Comparison of ENCODE assay signal across 23 cellular contexts in genomic region chr6:144417686-144418085, GRCh38.
DNase-seq lines count a peak whose midpoint lies in the region; ATAC-seq and TF ChIP-seq lines count a peak whose summit lies in the region.
"Had no signal": no experiment of that assay in that cellular context is flagged by ENCODE, and none has a peak within 500 bp of the region (broad histone marks: within the 10 kb centered on the region; RNA-seq: fewer than 3 reads in every experiment).

No MANE protein-coding gene starts in this region.

- H3K4me3 Mint-ChIP-seq in CD8-positive, alpha-beta memory T cell = peak overlapping the region in 1 of 7 donors; percentile 11
- H3K4me3 Mint-ChIP-seq in memory B cell = no peak overlapping the region
- H3K4me3 Mint-ChIP-seq in WTC11 = no peak overlapping the region
- H3K4me3 Mint-ChIP-seq: activated naive CD8-positive, alpha-beta T cell treated with anti-CD3 and anti-CD28 coated beads, Interleukin-2, amount 10 ng/mL, durations not matched to agents 7 days and 5 days; activated T-helper 1 cell treated with anti-CD3 and anti-CD28 coated beads, Interleukin-12 subunit alpha, Interleukin-12 subunit beta, Interleukin-2, Interleukin-4 antibody, amounts not matched to agents 30 ng/mL and 10 ng/mL and 1 ng/mL, durations not matched to agents 14 hours and 24 hours and 36 hours; IgD-negative memory B cell had no signal

- POLR2A ChIA-PET in CD8-positive, alpha-beta memory T cell (lab: Charles Lee) = no interaction called here
- POLR2A ChIA-PET in WTC11 (lab: Charles Lee) = no interaction called here

- H3K27ac Mint-ChIP-seq in CD8-positive, alpha-beta memory T cell = peak overlapping the region in 7 of 8 donors; percentile 15 to 75 (median 52)
- H3K27ac Mint-ChIP-seq in memory B cell = peak overlapping the region; percentile 65
- no peak overlapping the region for H3K27ac Mint-ChIP-seq in WTC11
- H3K27ac Mint-ChIP-seq: activated naive CD8-positive, alpha-beta T cell treated with anti-CD3 and anti-CD28 coated beads, Interleukin-2, amount 10 ng/mL, durations not matched to agents 7 days and 5 days; activated T-helper 1 cell treated with anti-CD3 and anti-CD28 coated beads, Interleukin-12 subunit alpha, Interleukin-12 subunit beta, Interleukin-2, Interleukin-4 antibody, amounts not matched to agents 30 ng/mL and 10 ng/mL and 1 ng/mL, durations not matched to agents 14 hours and 24 hours and 36 hours; IgD-negative memory B cell had no signal

- CTCF ChIA-PET in CD8-positive, alpha-beta memory T cell (lab: Charles Lee) = no interaction called here
- CTCF ChIA-PET in WTC11 (lab: Charles Lee) = no interaction called here

- H3K9me3 Mint-ChIP-seq in CD8-positive, alpha-beta memory T cell = no peaks in the 10 kb centered on the region
- H3K9me3 Mint-ChIP-seq in memory B cell = peaks cover 2% of the 10 kb centered on the region
- no peaks in the 10 kb centered on the region for H3K9me3 Mint-ChIP-seq in WTC11
- H3K9me3 Mint-ChIP-seq: activated naive CD8-positive, alpha-beta T cell treated with anti-CD3 and anti-CD28 coated beads, Interleukin-2, amount 10 ng/mL, durations not matched to agents 7 days and 5 days; activated T-helper 1 cell treated with anti-CD3 and anti-CD28 coated beads, Interleukin-12 subunit alpha, Interleukin-12 subunit beta, Interleukin-2, Interleukin-4 antibody, amounts not matched to agents 30 ng/mL and 10 ng/mL and 1 ng/mL, durations not matched to agents 14 hours and 24 hours and 36 hours; IgD-negative memory B cell had no signal

- ATAC-seq in memory B cell (ENCODE audit: low read depth) = no peak
- no peak for ATAC-seq in WTC11
- no peak for ATAC-seq in HG02642 (IDR thresholded peaks at IDR 0.05; ENCODE audit: poor library complexity, unreplicated experiment)
- ATAC-seq: left cardiac atrium had no signal

- no peaks in the 10 kb centered on the region for H3K27me3 Mint-ChIP-seq in CD8-positive, alpha-beta memory T cell
- H3K27me3 Mint-ChIP-seq in memory B cell (no peaks in the 10 kb centered on the region), WTC11 (ENCODE audit: low read depth) (no peaks in the 10 kb centered on the region)
- H3K27me3 Mint-ChIP-seq: activated naive CD8-positive, alpha-beta T cell treated with anti-CD3 and anti-CD28 coated beads, Interleukin-2, amount 10 ng/mL, durations not matched to agents 7 days and 5 days; IgD-negative memory B cell had no signal

- H3K36me3 Mint-ChIP-seq in CD8-positive, alpha-beta memory T cell = peaks cover 0 to 20% (median 5%) of the 10 kb centered on the region in 3 donors
- H3K36me3 Mint-ChIP-seq in memory B cell = peaks cover 7% of the 10 kb centered on the region
- H3K36me3 Mint-ChIP-seq in WTC11 = 0 out of 2 replicates have a peak, but pooled peaks cover 6% of the 10 kb centered on the region

- no peak overlapping the region for H3K27ac ChIP-seq in CD8-positive, alpha-beta memory T cell (ENCODE audit: low read depth, low read length)
- peak overlapping the region; percentile 85 for H3K27ac ChIP-seq in brain microvascular endothelial cell
- H3K27ac ChIP-seq: parathyroid adenoma had no signal

- no peak overlapping the region for H3K4me3 ChIP-seq in CD8-positive, alpha-beta memory T cell (ENCODE audit: low read length)
- H3K4me3 ChIP-seq in brain microvascular endothelial cell (ENCODE audit: low read depth, low read length) = no peak overlapping the region

- peaks cover 17% of the 10 kb centered on the region for H3K4me1 ChIP-seq in CD8-positive, alpha-beta memory T cell (ENCODE audit: insufficient read depth, low read length)

- H3K27me3 ChIP-seq in CD8-positive, alpha-beta memory T cell (ENCODE audit: insufficient read depth, low read length, poor library complexity, severe bottlenecking) = no peaks in the 10 kb centered on the region
- H3K27me3 ChIP-seq in brain microvascular endothelial cell (replicated peaks) = no peaks in the 10 kb centered on the region

- TF ChIP-seq CTCF in brain microvascular endothelial cell (IDR thresholded peaks at IDR 0.05; ENCODE audit: low read depth, low read length, missing control alignments) (no peak), WTC11 (IDR thresholded peaks at IDR 0.05) (no peak)

- H3K9me3 ChIP-seq in CD8-positive, alpha-beta memory T cell (ENCODE audit: low read length) = no peaks in the 10 kb centered on the region

- H3K4me1 Mint-ChIP-seq in CD8-positive, alpha-beta memory T cell = peaks cover 56 to 85% (median 75%) of the 10 kb centered on the region in 3 donors
- H3K4me1 Mint-ChIP-seq in memory B cell (peaks cover 30% of the 10 kb centered on the region), WTC11 (peaks cover 22% of the 10 kb centered on the region)

- in situ Hi-C loops in brain microvascular endothelial cell (cut with HindIII; ENCODE audit: low pct_ligation_motif_present, low sequenced_read_pairs) = no loop called here

- peaks cover 3% of the 10 kb centered on the region for H3K36me3 ChIP-seq in CD8-positive, alpha-beta memory T cell (ENCODE audit: insufficient read depth, low read length)
- no peaks in the 10 kb centered on the region for H3K36me3 ChIP-seq in brain microvascular endothelial cell (replicated peaks)

- DNase-seq in CD8-positive, alpha-beta memory T cell = no peak
- DNase-seq in HT1080 (ENCODE audit: low read depth) = peak; percentile 31
- no peak for DNase-seq in brain microvascular endothelial cell
- DNase-seq in memory B cell (ENCODE audit: low spot score in 2 of 2) = no peak
- DNase-seq in WTC11 (ENCODE audit: low spot score) = no peak
- DNase-seq in mesenteric fat pad (ENCODE audit: low spot score) = no peak
- DNase-seq in iPS-NIHi7 (ENCODE audit: extremely low spot score) = no peak
- DNase-seq: activated CD8-positive, alpha-beta memory T cell treated with anti-CD3 and anti-CD28 coated beads for 24 hours; activated naive CD8-positive, alpha-beta T cell treated with anti-CD3 and anti-CD28 coated beads, Interleukin-2, amount 10 ng/mL, durations not matched to agents 7 days and 5 days; Calu3; effector memory CD4-positive, alpha-beta T cell; GF-D8; hypothalamus; left cardiac atrium; NCI-H1048; small intestine; stimulated activated CD4-positive, alpha-beta T cell treated with anti-CD3 and anti-CD28 coated beads, Interleukin-4, amount 100 ng/mL, for 24 hours; substantia nigra; T-helper 1 cell had no signal

TF ChIP-seq in WTC11, 78 proteins besides CTCF, POLR2A, EP300 and RAD21 (continues in another document):
- TF ChIP-seq ZNF121 (CRISPR knock-in tag; IDR thresholded peaks at IDR 0.05) = no peak
- TF ChIP-seq IRF1 (CRISPR knock-in tag; IDR thresholded peaks at IDR 0.05) = no peak
- TF ChIP-seq FOXK1 (CRISPR knock-in tag; IDR thresholded peaks at IDR 0.05) = no peak
- no peak for TF ChIP-seq CBFB (CRISPR knock-in tag; IDR thresholded peaks at IDR 0.05; ENCODE audit: low read depth)
- TF ChIP-seq ATF6 (CRISPR knock-in tag; IDR thresholded peaks at IDR 0.05) = no peak
- TF ChIP-seq KAT7 (CRISPR knock-in tag; IDR thresholded peaks at IDR 0.05; ENCODE audit: borderline replicate concordance) = no peak
- no peak for TF ChIP-seq ZBTB21 (CRISPR knock-in tag; IDR thresholded peaks at IDR 0.05; ENCODE audit: borderline replicate concordance)
- TF ChIP-seq, protein P1, sequence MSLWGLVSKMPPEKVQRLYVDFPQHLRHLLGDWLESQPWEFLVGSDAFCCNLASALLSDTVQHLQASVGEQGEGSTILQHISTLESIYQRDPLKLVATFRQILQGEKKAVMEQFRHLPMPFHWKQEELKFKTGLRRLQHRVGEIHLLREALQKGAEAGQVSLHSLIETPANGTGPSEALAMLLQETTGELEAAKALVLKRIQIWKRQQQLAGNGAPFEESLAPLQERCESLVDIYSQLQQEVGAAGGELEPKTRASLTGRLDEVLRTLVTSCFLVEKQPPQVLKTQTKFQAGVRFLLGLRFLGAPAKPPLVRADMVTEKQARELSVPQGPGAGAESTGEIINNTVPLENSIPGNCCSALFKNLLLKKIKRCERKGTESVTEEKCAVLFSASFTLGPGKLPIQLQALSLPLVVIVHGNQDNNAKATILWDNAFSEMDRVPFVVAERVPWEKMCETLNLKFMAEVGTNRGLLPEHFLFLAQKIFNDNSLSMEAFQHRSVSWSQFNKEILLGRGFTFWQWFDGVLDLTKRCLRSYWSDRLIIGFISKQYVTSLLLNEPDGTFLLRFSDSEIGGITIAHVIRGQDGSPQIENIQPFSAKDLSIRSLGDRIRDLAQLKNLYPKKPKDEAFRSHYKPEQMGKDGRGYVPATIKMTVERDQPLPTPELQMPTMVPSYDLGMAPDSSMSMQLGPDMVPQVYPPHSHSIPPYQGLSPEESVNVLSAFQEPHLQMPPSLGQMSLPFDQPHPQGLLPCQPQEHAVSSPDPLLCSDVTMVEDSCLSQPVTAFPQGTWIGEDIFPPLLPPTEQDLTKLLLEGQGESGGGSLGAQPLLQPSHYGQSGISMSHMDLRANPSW (CRISPR knock-in tag; conservative IDR thresholded peaks at IDR 0.05; ENCODE audit: low read depth) = no peak
- no peak for TF ChIP-seq SMAD3 (CRISPR knock-in tag; IDR thresholded peaks at IDR 0.05; ENCODE audit: borderline replicate concordance)
